In the genomic region with DNA sequence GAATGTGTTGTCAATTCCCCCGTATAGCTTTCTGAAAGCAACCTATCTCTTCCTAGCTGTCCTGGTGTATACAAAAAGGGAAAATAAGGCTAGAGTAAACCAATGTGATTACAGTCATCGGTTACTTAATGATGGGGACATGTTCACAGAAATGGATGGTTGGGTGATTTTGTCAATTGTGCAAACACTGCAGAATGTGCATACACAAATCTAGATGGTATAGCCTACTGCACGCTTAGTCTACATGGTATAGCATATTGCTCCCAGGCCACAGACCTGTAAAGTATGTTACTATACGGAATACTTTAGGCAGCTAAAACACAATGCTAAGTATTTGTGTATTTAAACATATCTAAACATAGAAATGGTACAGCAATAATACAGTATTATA, we compare ENCODE assay signal across 15 cellular contexts. TPM values are rescaled to one million over a fixed set of nuclear protein-coding genes. Genes with fewer than 3 reads are reported as not detected.
A peak's percentile ranks its signal among the peaks of the same experiment; 100 is the strongest.
DNase-seq lines count a peak whose midpoint lies in the region; ATAC-seq, FAIRE-seq and TF ChIP-seq lines count a peak whose summit lies in the region.
"Had no signal": no experiment of that assay in that cellular context is flagged by ENCODE, and none has a peak within 500 bp of the region (broad histone marks: within the 10 kb centered on the region; RNA-seq: fewer than 3 reads in every experiment).

No MANE protein-coding gene starts in this region.

- CTCF ChIA-PET in MCF 10A (lab: Yijun Ruan, JAX), result interaction anchor here (1.0 kb wide), 1 partner anchor 42 kb away, joined by 4 read pairs; the partner anchor contains the start of gene ARAP2

- TF ChIP-seq EP300 in gastroesophageal sphincter (IDR thresholded peaks at IDR 0.05), result no peak

- no peaks in the 10 kb centered on the region for H3K27me3 ChIP-seq in breast epithelium
- no peaks in the 10 kb centered on the region for H3K27me3 ChIP-seq in gastroesophageal sphincter
- H3K27me3 ChIP-seq: heart right ventricle had no signal

- H3K27me3 Mint-ChIP-seq in MCF 10A (ENCODE audit: insufficient read depth, unreplicated experiment), result no peaks in the 10 kb centered on the region
- H3K27me3 Mint-ChIP-seq: IgD-negative memory B cell had no signal

- intact Hi-C loops in MCF 10A (cut with micrococcal nuclease), result no loop called here
- intact Hi-C loops in breast epithelium (cut with DNase I; ENCODE audit: low total_unique reads), result no loop called here

- TF ChIP-seq POLR2A in breast epithelium (IDR thresholded peaks at IDR 0.05) (no peak), gastroesophageal sphincter (IDR thresholded peaks at IDR 0.05) (no peak)

- H3K36me3 ChIP-seq in breast epithelium (no peaks in the 10 kb centered on the region), KOPT-K1 (ENCODE audit: insufficient read depth, low read length) (no peaks in the 10 kb centered on the region), gastroesophageal sphincter (no peaks in the 10 kb centered on the region)
- H3K36me3 ChIP-seq: heart right ventricle had no signal

- H3K27ac ChIP-seq in breast epithelium (no peak overlapping the region), KOPT-K1 (ENCODE audit: low read depth, low read length, poor library complexity, severe bottlenecking) (peak overlapping the region; percentile 59), cingulate gyrus (ENCODE audit: low read depth, low read length) (peak overlapping the region; percentile 61), gastroesophageal sphincter (no peak overlapping the region)

- peak overlapping the region; percentile 64 for H3K27ac Mint-ChIP-seq in MCF 10A (ENCODE audit: low read depth, unreplicated experiment)
- H3K27ac Mint-ChIP-seq: endodermal cell had no signal

- H3K9me3 Mint-ChIP-seq in MCF 10A (ENCODE audit: unreplicated experiment), result no peaks in the 10 kb centered on the region
- H3K9me3 Mint-ChIP-seq: endodermal cell, IgD-negative memory B cell had no signal

- no peak for FAIRE-seq in frontal cortex (lab: Jason Lieb, UNC)

- peaks cover 17% of the 10 kb centered on the region for H3K4me1 Mint-ChIP-seq in MCF 10A (ENCODE audit: insufficient read depth, unreplicated experiment)

- H3K4me3 ChIP-seq in breast epithelium (no peak overlapping the region), gastroesophageal sphincter (no peak overlapping the region)
- H3K4me3 ChIP-seq: heart right ventricle, skin epidermis had no signal

- H3K9me3 ChIP-seq in breast epithelium, result no peaks in the 10 kb centered on the region
- no peaks in the 10 kb centered on the region for H3K9me3 ChIP-seq in KOPT-K1 (ENCODE audit: insufficient read depth, low read length, poor library complexity, severe bottlenecking)
- no peaks in the 10 kb centered on the region for H3K9me3 ChIP-seq in gastroesophageal sphincter
- H3K9me3 ChIP-seq: heart right ventricle had no signal

- no peak for DNase-seq in MCF 10A (ENCODE audit: unreplicated experiment)
- DNase-seq in breast epithelium (ENCODE audit: low spot score in 2 of 2), result no peak
- no peak for DNase-seq in Ammon's horn (ENCODE audit: low spot score)
- no peak for DNase-seq in frontal cortex (ENCODE audit: low spot score in 2 of 2)
- DNase-seq in GDM1 (lab: John Stamatoyannopoulos, UW), result no peak
- DNase-seq: activated CD4-positive, CD25-positive, alpha-beta regulatory T cell; anterior cingulate cortex; endodermal cell; heart right ventricle; NCI-H187 had no signal

- no peaks in the 10 kb centered on the region for H3K36me3 Mint-ChIP-seq in MCF 10A (ENCODE audit: insufficient read depth, unreplicated experiment)

- no peak for ATAC-seq in gastroesophageal sphincter

- TF ChIP-seq CTCF in MCF 10A (IDR thresholded peaks at IDR 0.05; ENCODE audit: unreplicated experiment) (no peak), breast epithelium (IDR thresholded peaks at IDR 0.05) (no peak), gastroesophageal sphincter (IDR thresholded peaks at IDR 0.05) (no peak)

- WGBS in gastroesophageal sphincter (ENCODE audit: low coverage in 1 of 2), 2 donors, result 76 to 88% methylated on average over 3 to 4 of the region's 4 CpGs

- POLR2A ChIA-PET in MCF 10A (lab: Yijun Ruan, JAX), result interaction anchor here (2.6 kb wide), 1 partner anchor 43 kb away, joined by 12 read pairs; the partner anchor contains the start of gene ARAP2

- no peaks in the 10 kb centered on the region for H3K4me1 ChIP-seq in breast epithelium
- no peaks in the 10 kb centered on the region for H3K4me1 ChIP-seq in gastroesophageal sphincter

- no peak overlapping the region for H3K4me3 Mint-ChIP-seq in MCF 10A (ENCODE audit: unreplicated experiment)
- H3K4me3 Mint-ChIP-seq: endodermal cell had no signal

- BruUV-seq in MCF 10A (replicated peaks; lab: Mats Ljungman, UMichigan), result no TSS peak

RNA-seq across cellular contexts. Expression of gene DTHD1, which starts 5.1 kb away (rescaled TPM):
- total RNA-seq in MCF 10A (2022) (not detected in 2 replicates), breast epithelium (under 1 TPM; 0.29 to 0.48 (median 0.33) TPM), gastroesophageal sphincter (under 1 TPM in 2 of 4 donors, not detected in 2; 0.15 to 0.81 TPM), frontal cortex (under 0.01 TPM)
- total RNA-seq: endodermal cell had no signal

RNA-seq across cellular contexts. Expression of gene ARAP2, which starts 42.2 kb away (rescaled TPM):
- total RNA-seq in MCF 10A (2022) (10.9 and 12.0 TPM in 2 replicates), breast epithelium (10 to 100 TPM; 21.3 to 71.4 (median 23.2) TPM), gastroesophageal sphincter (10 to 100 TPM; 12.4 to 23.4 (median 14.4) TPM), frontal cortex (57.1 TPM)

Comparison
In these comparisons a context has a peak if more than half of its experiments do, and no peak if none do; other contexts are left out.
1. H3K27ac ChIP-seq: peak in KOPT-K1 (single experiment) and cingulate gyrus (single experiment); none in breast epithelium (0 of 2) and gastroesophageal sphincter (0 of 4).